Comparison of ENCODE assay signal across 27 cellular contexts in the genomic region with DNA sequence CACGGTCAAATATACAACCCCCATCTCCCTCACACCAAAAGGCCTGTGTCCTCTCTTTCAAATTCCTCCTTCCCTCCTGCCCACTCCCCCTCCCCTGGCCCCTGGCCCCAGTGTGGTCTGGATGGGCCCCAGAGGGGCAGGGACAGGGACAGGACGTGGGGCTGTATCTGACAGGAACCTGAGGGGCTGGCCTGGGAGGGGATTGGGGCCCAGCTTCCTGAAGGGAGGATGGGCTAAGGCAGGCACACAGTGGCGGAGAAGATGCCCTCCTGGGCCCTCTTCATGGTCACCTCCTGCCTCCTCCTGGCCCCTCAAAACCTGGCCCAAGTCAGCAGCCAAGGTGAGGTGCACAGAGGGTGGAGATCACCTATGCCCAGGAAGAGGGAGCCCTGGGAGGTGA. TPM values are rescaled to one million over a fixed set of nuclear protein-coding genes. Genes with fewer than 3 reads are reported as not detected.
"Had no signal": no experiment of that assay in that cellular context is flagged by ENCODE, and none has a peak within 500 bp of the region (broad histone marks: within the 10 kb centered on the region; RNA-seq: fewer than 3 reads in every experiment).

Gene MPL (plus strand): TSS at position 231 of the 400 bp plus-strand sequence. CDS start 31 bp downstream, at position 262.

- DNase-seq: activated CD4-positive, alpha-beta T cell treated with anti-CD3 and anti-CD28 coated beads for 4 hours; activated CD4-positive, alpha-beta T cell treated with anti-CD3 and anti-CD28 coated beads, Interleukin-2, amount 50 U/mL, for 48 hours; activated CD4-positive, CD25-positive, alpha-beta regulatory T cell; activated CD8-positive, alpha-beta memory T cell treated with anti-CD3 and anti-CD28 coated beads, Interleukin-2, amount 50 U/mL, for 48 hours; activated effector memory CD4-positive, alpha-beta T cell treated with Interleukin-2 at 50 U/mL for 16 hours; activated naive CD4-positive, alpha-beta T cell treated with anti-CD3 and anti-CD28 coated beads, Interleukin-2, amount 10 ng/mL, durations not matched to agents 7 days and 5 days; activated T-cell treated with anti-CD3 and anti-CD28 coated beads, Interleukin-2, amount 50 U/mL, for 48 hours; amygdala; cortex of kidney; foreskin keratinocyte; hippocampal formation; left ventricle myocardium superior; mammary epithelial cell; pancreas; psoas muscle; stimulated activated CD4-positive, alpha-beta T cell treated with anti-CD3 and anti-CD28 coated beads, Interleukin-12 subunit alpha, Interleukin-12 subunit beta, amount 100 ng/mL, for 4 hours; stimulated activated CD4-positive, alpha-beta T cell treated with anti-CD3 and anti-CD28 coated beads, Interleukin-4, amount 100 ng/mL, for 4 hours; T1000; testis had no signal

- H3K4me1 ChIP-seq: foreskin keratinocyte, pancreas, psoas muscle, testis had no signal

- H3K4me1 Mint-ChIP-seq: activated naive CD4-positive, alpha-beta T cell treated with anti-CD3 and anti-CD28 coated beads, Interleukin-2, amount 10 ng/mL, durations not matched to agents 7 days and 5 days; nephron had no signal

- H3K4me3 ChIP-seq: pancreas, psoas muscle, right atrium auricular region, testis had no signal

- H3K27ac Mint-ChIP-seq: activated naive CD4-positive, alpha-beta T cell treated with anti-CD3 and anti-CD28 coated beads, Interleukin-2, amount 10 ng/mL, durations not matched to agents 7 days and 5 days; nephron; T-helper 1 cell treated with Interleukin-12 subunit alpha and Interleukin-12 subunit beta and Interleukin-4 antibody, amounts not matched to agents 30 μg/mL and 1 μg/mL, for 36 hours; type B pancreatic cell had no signal

- H3K4me3 Mint-ChIP-seq: activated naive CD4-positive, alpha-beta T cell treated with anti-CD3 and anti-CD28 coated beads, Interleukin-2, amount 10 ng/mL, durations not matched to agents 7 days and 5 days; nephron; T-helper 1 cell treated with Interleukin-12 subunit alpha and Interleukin-12 subunit beta and Interleukin-4 antibody, amounts not matched to agents 30 μg/mL and 1 μg/mL, for 36 hours; type B pancreatic cell had no signal

- H3K9me3 ChIP-seq: pancreas, psoas muscle, right atrium auricular region, testis had no signal

- H3K27ac ChIP-seq: foreskin keratinocyte, pancreas, psoas muscle, right atrium auricular region, testis had no signal

- H3K27me3 ChIP-seq: pancreas, right atrium auricular region, testis had no signal

- FAIRE-seq: pancreas had no signal

- H3K36me3 Mint-ChIP-seq: activated naive CD4-positive, alpha-beta T cell treated with anti-CD3 and anti-CD28 coated beads, Interleukin-2, amount 10 ng/mL, durations not matched to agents 7 days and 5 days; type B pancreatic cell had no signal

- H3K36me3 ChIP-seq: pancreas, right atrium auricular region had no signal

- H3K9me3 Mint-ChIP-seq: activated naive CD4-positive, alpha-beta T cell treated with anti-CD3 and anti-CD28 coated beads, Interleukin-2, amount 10 ng/mL, durations not matched to agents 7 days and 5 days; nephron; T-helper 1 cell treated with Interleukin-12 subunit alpha and Interleukin-12 subunit beta and Interleukin-4 antibody, amounts not matched to agents 30 μg/mL and 1 μg/mL, for 36 hours; type B pancreatic cell had no signal

RNA-seq across cellular contexts. Expression of gene MPL, which starts in this region (rescaled TPM):
- total RNA-seq: activated CD8-positive, alpha-beta memory T cell treated with anti-CD3 and anti-CD28 coated beads for 36 hours; cerebellum; epithelial cell of proximal tubule; foreskin keratinocyte; skeletal muscle tissue had no signal
- polyA plus RNA-seq: foreskin keratinocyte had no signal
